In the genomic region with DNA sequence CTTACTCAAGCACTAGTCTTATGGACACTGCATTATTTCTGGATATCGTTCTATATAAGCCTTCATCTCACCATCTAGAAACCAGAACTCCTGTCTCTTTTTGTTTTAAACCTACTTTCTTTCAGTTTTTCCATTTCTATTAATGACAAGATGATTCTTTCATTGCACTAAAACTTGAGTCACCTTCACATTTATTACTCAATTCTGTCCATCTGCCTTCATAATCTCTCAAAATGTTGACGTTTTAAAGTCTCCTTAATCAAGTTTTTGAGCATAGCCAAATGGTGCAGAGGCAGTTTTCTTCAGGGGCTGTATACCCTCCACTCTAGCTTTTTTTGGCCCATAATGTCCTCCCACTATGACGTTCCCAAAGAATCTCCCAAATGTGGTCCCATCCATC, we compare ENCODE assay signal across 3 cellular contexts.
TF ChIP-seq lines count a peak whose summit lies in the region.

No MANE protein-coding gene starts in this region.

TF ChIP-seq in SK-N-SH, 30 proteins besides CTCF, POLR2A, EP300 and RAD21:
- TF ChIP-seq ELF1 (IDR thresholded peaks at IDR 0.05) (no peak), MEF2A (IDR thresholded peaks at IDR 0.05; ENCODE audit: borderline replicate concordance, low read depth) (no peak)
- TF ChIP-seq, protein P1, sequence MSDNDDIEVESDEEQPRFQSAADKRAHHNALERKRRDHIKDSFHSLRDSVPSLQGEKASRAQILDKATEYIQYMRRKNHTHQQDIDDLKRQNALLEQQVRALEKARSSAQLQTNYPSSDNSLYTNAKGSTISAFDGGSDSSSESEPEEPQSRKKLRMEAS (IDR thresholded peaks at IDR 0.05; ENCODE audit: low read depth): no peak
TF ChIP-seq in SK-N-SH: peak in this region for 0.

TF ChIP-seq in SK-N-SH treated with all-trans-retinoic acid at 6 μM for 48 hours, 23 proteins besides CTCF, POLR2A, EP300 and RAD21:
- TF ChIP-seq ZNF8 (CRISPR knock-in tag; IDR thresholded peaks at IDR 0.05) (no peak), ZNF565 (CRISPR knock-in tag; conservative IDR thresholded peaks at IDR 0.05; ENCODE audit: low read depth) (no peak), ISL1 (CRISPR knock-in tag; IDR thresholded peaks at IDR 0.05) (no peak), TCF4 (CRISPR knock-in tag; IDR thresholded peaks at IDR 0.05; ENCODE audit: borderline replicate concordance) (no peak), CSDC2 (CRISPR knock-in tag; IDR thresholded peaks at IDR 0.05) (no peak), POU6F1 (CRISPR knock-in tag; IDR thresholded peaks at IDR 0.05; ENCODE audit: borderline replicate concordance, low read depth) (no peak), GLIS3 (CRISPR knock-in tag; IDR thresholded peaks at IDR 0.05) (no peak), PPARA (CRISPR knock-in tag; IDR thresholded peaks at IDR 0.05; ENCODE audit: borderline replicate concordance) (no peak), BACH2 (CRISPR knock-in tag; IDR thresholded peaks at IDR 0.05; ENCODE audit: borderline replicate concordance) (no peak), ZC3H10 (CRISPR knock-in tag; IDR thresholded peaks at IDR 0.05) (no peak)
- TF ChIP-seq, protein P2, sequence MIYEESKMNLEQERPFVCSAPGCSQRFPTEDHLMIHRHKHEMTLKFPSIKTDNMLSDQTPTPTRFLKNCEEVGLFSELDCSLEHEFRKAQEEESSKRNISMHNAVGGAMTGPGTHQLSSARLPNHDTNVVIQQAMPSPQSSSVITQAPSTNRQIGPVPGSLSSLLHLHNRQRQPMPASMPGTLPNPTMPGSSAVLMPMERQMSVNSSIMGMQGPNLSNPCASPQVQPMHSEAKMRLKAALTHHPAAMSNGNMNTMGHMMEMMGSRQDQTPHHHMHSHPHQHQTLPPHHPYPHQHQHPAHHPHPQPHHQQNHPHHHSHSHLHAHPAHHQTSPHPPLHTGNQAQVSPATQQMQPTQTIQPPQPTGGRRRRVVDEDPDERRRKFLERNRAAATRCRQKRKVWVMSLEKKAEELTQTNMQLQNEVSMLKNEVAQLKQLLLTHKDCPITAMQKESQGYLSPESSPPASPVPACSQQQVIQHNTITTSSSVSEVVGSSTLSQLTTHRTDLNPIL (CRISPR knock-in tag; IDR thresholded peaks at IDR 0.05; ENCODE audit: low read depth): no peak
- TF ChIP-seq, protein P3, sequence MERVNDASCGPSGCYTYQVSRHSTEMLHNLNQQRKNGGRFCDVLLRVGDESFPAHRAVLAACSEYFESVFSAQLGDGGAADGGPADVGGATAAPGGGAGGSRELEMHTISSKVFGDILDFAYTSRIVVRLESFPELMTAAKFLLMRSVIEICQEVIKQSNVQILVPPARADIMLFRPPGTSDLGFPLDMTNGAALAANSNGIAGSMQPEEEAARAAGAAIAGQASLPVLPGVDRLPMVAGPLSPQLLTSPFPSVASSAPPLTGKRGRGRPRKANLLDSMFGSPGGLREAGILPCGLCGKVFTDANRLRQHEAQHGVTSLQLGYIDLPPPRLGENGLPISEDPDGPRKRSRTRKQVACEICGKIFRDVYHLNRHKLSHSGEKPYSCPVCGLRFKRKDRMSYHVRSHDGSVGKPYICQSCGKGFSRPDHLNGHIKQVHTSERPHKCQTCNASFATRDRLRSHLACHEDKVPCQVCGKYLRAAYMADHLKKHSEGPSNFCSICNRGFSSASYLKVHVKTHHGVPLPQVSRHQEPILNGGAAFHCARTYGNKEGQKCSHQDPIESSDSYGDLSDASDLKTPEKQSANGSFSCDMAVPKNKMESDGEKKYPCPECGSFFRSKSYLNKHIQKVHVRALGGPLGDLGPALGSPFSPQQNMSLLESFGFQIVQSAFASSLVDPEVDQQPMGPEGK (CRISPR knock-in tag; IDR thresholded peaks at IDR 0.05; ENCODE audit: borderline replicate concordance): no peak

TF ChIP-seq in IMR-90, 13 proteins besides CTCF, POLR2A, EP300 and RAD21:
- 0 out of 2 replicates have a peak, but pooled peaks have one; percentile 2 for TF ChIP-seq CEBPB (IDR thresholded peaks at IDR 0.05; ENCODE audit: low read depth, low read length)
- TF ChIP-seq NFE2L2 (IDR thresholded peaks at IDR 0.05; ENCODE audit: low read depth, low read length): no peak
- no peak for TF ChIP-seq RCOR1 (IDR thresholded peaks at IDR 0.05; ENCODE audit: insufficient replicate concordance, low read length)
- no peak for TF ChIP-seq SMC3 (IDR thresholded peaks at IDR 0.05; ENCODE audit: low read depth, low read length)
- TF ChIP-seq ELK1 (IDR thresholded peaks at IDR 0.05; ENCODE audit: borderline replicate concordance, low read depth, low read length): no peak
